Comparison of ENCODE assay signal across 8 cellular contexts in genomic region chr19:58518261-58519086, GRCh38.
DNase-seq lines count a peak whose midpoint lies in the region; ATAC-seq lines count a peak whose summit lies in the region.

No MANE protein-coding gene starts in this region.

- H3K27me3 ChIP-seq in muscle layer of duodenum (ENCODE audit: low read depth, low read length): no peaks in the 10 kb centered on the region

- H3K4me3 ChIP-seq in muscle layer of duodenum (ENCODE audit: low read depth in 1 of 2, low read length in 2 of 2): peak overlapping the region; percentile 81 to 89

- no peaks in the 10 kb centered on the region for H3K9me3 Mint-ChIP-seq in central memory CD8-positive, alpha-beta T cell

- no peaks in the 10 kb centered on the region for H3K27me3 Mint-ChIP-seq in central memory CD8-positive, alpha-beta T cell

- peaks cover 17 to 41% of the 10 kb centered on the region in 2 donors for H3K4me1 ChIP-seq in muscle layer of duodenum (ENCODE audit: control insufficient read depth in 1 of 2, insufficient read depth in 2 of 2, low read length in 2 of 2)

- DNase-seq in ELR (ENCODE audit: low read depth) (peak; percentile 5), NCI-H69 (lab: John Stamatoyannopoulos, UW) (peak; percentile 55), NCI-H1436 (lab: John Stamatoyannopoulos, UW) (no peak)
- DNase-seq in central memory CD8-positive, alpha-beta T cell (ENCODE audit: low spot score in 2 of 2): no peak

- H3K9me3 ChIP-seq in muscle layer of duodenum (ENCODE audit: control insufficient read depth in 1 of 2, low read length in 2 of 2): no peaks in the 10 kb centered on the region

- H3K4me3 Mint-ChIP-seq in central memory CD8-positive, alpha-beta T cell: peak overlapping the region; percentile 99

- peak overlapping the region; percentile 97 for H3K27ac ChIP-seq in muscle layer of duodenum (ENCODE audit: low read length)

- peaks cover 7 to 19% of the 10 kb centered on the region in 2 donors for H3K36me3 ChIP-seq in muscle layer of duodenum (ENCODE audit: control insufficient read depth in 1 of 2, insufficient read depth in 2 of 2, low read length in 2 of 2)

- peaks cover 16% of the 10 kb centered on the region for H3K36me3 Mint-ChIP-seq in central memory CD8-positive, alpha-beta T cell (ENCODE audit: insufficient read depth)

- H3K27ac Mint-ChIP-seq in central memory CD8-positive, alpha-beta T cell (ENCODE audit: low read depth): peak overlapping the region; percentile 99

- peaks cover 55% of the 10 kb centered on the region for H3K4me1 Mint-ChIP-seq in central memory CD8-positive, alpha-beta T cell

- no peak for ATAC-seq in central memory CD8-positive, alpha-beta T cell (replicated peaks; ENCODE audit: extremely low read depth, poor library complexity, severe bottlenecking)
- no peak for ATAC-seq in GM21619 (IDR thresholded peaks at IDR 0.05; ENCODE audit: unreplicated experiment)
- no peak for ATAC-seq in GM18867 (IDR thresholded peaks at IDR 0.05; ENCODE audit: unreplicated experiment)
- no peak for ATAC-seq in GM21360 (IDR thresholded peaks at IDR 0.05; ENCODE audit: unreplicated experiment)

Comparison
In these comparisons a context has a peak if more than half of its experiments do, and no peak if none do; other contexts are left out.
1. DNase-seq: peak in ELR (single experiment) and NCI-H69 (single experiment); none in central memory CD8-positive, alpha-beta T cell (0 of 2) and NCI-H1436 (single experiment).